ENCODE assay signal across 22 cellular contexts in the genomic region with DNA sequence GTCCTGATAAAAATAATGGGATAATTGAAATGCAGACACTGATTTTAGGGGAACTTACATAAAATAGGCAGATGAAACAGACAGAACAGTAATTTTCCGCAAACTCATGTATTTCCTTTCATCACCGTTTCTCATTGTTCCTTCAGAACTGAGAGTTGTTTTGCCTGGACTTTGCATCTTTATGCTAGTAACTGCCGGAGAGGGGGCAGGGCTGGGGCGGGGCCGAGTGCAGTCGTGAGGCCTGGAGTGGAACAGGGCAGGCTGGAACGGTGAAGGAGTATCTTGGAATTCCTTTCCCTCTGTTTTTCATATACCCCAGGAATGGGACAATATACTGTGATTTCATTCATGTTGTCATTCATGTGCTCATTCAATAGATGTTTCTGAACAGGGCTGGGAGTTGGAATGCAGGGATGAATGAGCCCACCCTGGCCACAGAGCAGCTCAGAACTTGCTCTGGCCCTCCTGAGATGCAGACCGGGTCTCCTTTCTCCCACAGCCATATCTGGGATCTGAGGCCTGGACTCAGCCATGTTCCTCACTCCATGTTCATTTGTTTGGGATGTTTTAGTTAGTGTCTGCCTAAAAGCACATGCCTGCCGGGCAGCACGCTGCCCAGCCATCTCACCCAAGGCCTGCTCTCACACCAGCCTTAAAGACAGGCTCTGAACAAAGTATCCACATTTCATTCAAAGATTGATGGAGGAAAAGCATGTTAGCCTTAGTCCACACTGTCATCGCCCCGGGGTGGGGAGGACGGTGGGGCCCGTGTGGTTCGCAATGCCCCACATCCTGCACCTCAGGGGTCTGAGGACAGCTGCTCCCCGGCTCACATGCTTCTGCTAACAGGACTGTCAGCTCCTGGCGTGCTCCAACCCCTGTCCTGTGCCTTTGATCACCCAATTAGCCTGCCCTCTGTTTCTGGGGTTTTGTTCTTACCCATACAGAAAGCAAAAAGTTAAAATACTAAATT.
A peak's percentile ranks its signal among the peaks of the same experiment; 100 is the strongest.
DNase-seq lines count a peak whose midpoint lies in the region; ATAC-seq, FAIRE-seq and TF ChIP-seq lines count a peak whose summit lies in the region.
"Had no signal": no experiment of that assay in that cellular context is flagged by ENCODE, and none has a peak within 500 bp of the region (broad histone marks: within the 10 kb centered on the region; RNA-seq: fewer than 3 reads in every experiment).

No MANE protein-coding gene starts in this region.

- no peak for TF ChIP-seq CTCF in nephron (IDR thresholded peaks at IDR 0.05; ENCODE audit: unreplicated experiment in 3 of 3)

- peak overlapping the region in 1 of 3 experiments; percentile 56 for H3K4me3 Mint-ChIP-seq in nephron
- H3K4me3 Mint-ChIP-seq: activated CD8-positive, alpha-beta memory T cell treated with anti-CD3 and anti-CD28 coated beads, Interleukin-2, amount 10 ng/mL, durations not matched to agents 7 days and 5 days; activated T-helper 1 cell treated with anti-CD3 and anti-CD28 coated beads, Interleukin-12 subunit alpha, Interleukin-12 subunit beta, Interleukin-2, Interleukin-4 antibody, amounts not matched to agents 30 ng/mL and 10 ng/mL and 1 ng/mL, durations not matched to agents 14 hours and 24 hours and 36 hours had no signal

- FAIRE-seq in urothelium cell line (lab: Jason Lieb, UNC) = peak; percentile 13
- FAIRE-seq: HTR-8/SVneo had no signal

- H3K27ac Mint-ChIP-seq in nephron = peak overlapping the region; percentile 26 to 96 (median 89)
- H3K27ac Mint-ChIP-seq: activated CD8-positive, alpha-beta memory T cell treated with anti-CD3 and anti-CD28 coated beads, Interleukin-2, amount 10 ng/mL, durations not matched to agents 7 days and 5 days; activated naive CD4-positive, alpha-beta T cell treated with anti-CD3 and anti-CD28 coated beads, Interleukin-2, amount 50 U/mL, for 72 hours; activated T-helper 1 cell treated with anti-CD3 and anti-CD28 coated beads, Interleukin-12 subunit alpha, Interleukin-12 subunit beta, Interleukin-2, Interleukin-4 antibody, amounts not matched to agents 30 ng/mL and 10 ng/mL and 1 ng/mL, durations not matched to agents 14 hours and 24 hours and 36 hours had no signal

- ATAC-seq in HG02610 (IDR thresholded peaks at IDR 0.05; ENCODE audit: unreplicated experiment) = no peak
- ATAC-seq: activated CD8-positive, alpha-beta memory T cell treated with anti-CD3 and anti-CD28 coated beads, Interleukin-2, amount 10 ng/mL, durations not matched to agents 7 days and 5 days; activated naive CD4-positive, alpha-beta T cell treated with anti-CD3 and anti-CD28 coated beads, Interleukin-2, amount 50 U/mL, for 72 hours; heart left ventricle; left ventricle myocardium superior had no signal

- H3K9me3 Mint-ChIP-seq in nephron = peaks cover 16% of the 10 kb centered on the region
- H3K9me3 Mint-ChIP-seq: activated naive CD4-positive, alpha-beta T cell treated with anti-CD3 and anti-CD28 coated beads, Interleukin-2, amount 50 U/mL, for 72 hours; activated T-helper 1 cell treated with anti-CD3 and anti-CD28 coated beads, Interleukin-12 subunit alpha, Interleukin-12 subunit beta, Interleukin-2, Interleukin-4 antibody, amounts not matched to agents 30 ng/mL and 10 ng/mL and 1 ng/mL, durations not matched to agents 14 hours and 24 hours and 36 hours had no signal

- no peaks in the 10 kb centered on the region for H3K36me3 Mint-ChIP-seq in nephron (ENCODE audit: low read depth)
- H3K36me3 Mint-ChIP-seq: activated CD8-positive, alpha-beta memory T cell treated with anti-CD3 and anti-CD28 coated beads, Interleukin-2, amount 10 ng/mL, durations not matched to agents 7 days and 5 days had no signal

- peaks cover 44% of the 10 kb centered on the region for H3K4me1 Mint-ChIP-seq in nephron
- H3K4me1 Mint-ChIP-seq: activated CD8-positive, alpha-beta memory T cell treated with anti-CD3 and anti-CD28 coated beads, Interleukin-2, amount 10 ng/mL, durations not matched to agents 7 days and 5 days had no signal

- H3K27me3 Mint-ChIP-seq in nephron (ENCODE audit: low read depth) = peaks cover 44% of the 10 kb centered on the region

- DNase-seq in activated effector memory CD4-positive, alpha-beta T cell treated with anti-CD3 and anti-CD28 coated beads, Interleukin-2, amount 50 U/mL, for 16 hours = peak; percentile 36
- DNase-seq in activated effector memory CD4-positive, alpha-beta T cell treated with Interleukin-2 at 50 U/mL for 16 hours = no peak
- peak; percentile 5 for DNase-seq in iPS DF 19.7 (ENCODE audit: low read depth, low spot score)
- DNase-seq in urothelium cell line (ENCODE audit: low spot score) = no peak
- no peak for DNase-seq in NCI-H1092 treated with DMSO at 0.1 percent for 48 hours (lab: John Stamatoyannopoulos, UW)
- DNase-seq in EL = no peak
- DNase-seq: 8988T; activated CD4-positive, alpha-beta T cell treated with anti-CD3 and anti-CD28 coated beads, Interleukin-2, amount 50 U/mL, for 1 hour; activated CD8-positive, alpha-beta memory T cell treated with anti-CD3 and anti-CD28 coated beads, Interleukin-2, amount 10 ng/mL, durations not matched to agents 7 days and 5 days; caudate nucleus; GOT3; heart left ventricle; left ventricle myocardium superior; NCI-H1694; NCI-H2171 treated with DMSO at 0.1 percent for 48 hours; SK-N-SH; stimulated activated CD4-positive, alpha-beta T cell treated with anti-CD3 and anti-CD28 coated beads, Interleukin-1b, Interleukin-23, amount 100 ng/mL, for 48 hours had no signal

Comparison
In these comparisons a context has a peak if more than half of its experiments do, and no peak if none do; other contexts are left out.
1. DNase-seq: peak in activated effector memory CD4-positive, alpha-beta T cell treated with anti-CD3 and anti-CD28 coated beads, Interleukin-2, amount 50 U/mL, for 16 hours (single experiment) and iPS DF 19.7 (single experiment); none in activated effector memory CD4-positive, alpha-beta T cell treated with Interleukin-2 at 50 U/mL for 16 hours (single experiment), urothelium cell line (single experiment), NCI-H1092 treated with DMSO at 0.1 percent for 48 hours (single experiment) and EL (single experiment).